In the genomic region with DNA sequence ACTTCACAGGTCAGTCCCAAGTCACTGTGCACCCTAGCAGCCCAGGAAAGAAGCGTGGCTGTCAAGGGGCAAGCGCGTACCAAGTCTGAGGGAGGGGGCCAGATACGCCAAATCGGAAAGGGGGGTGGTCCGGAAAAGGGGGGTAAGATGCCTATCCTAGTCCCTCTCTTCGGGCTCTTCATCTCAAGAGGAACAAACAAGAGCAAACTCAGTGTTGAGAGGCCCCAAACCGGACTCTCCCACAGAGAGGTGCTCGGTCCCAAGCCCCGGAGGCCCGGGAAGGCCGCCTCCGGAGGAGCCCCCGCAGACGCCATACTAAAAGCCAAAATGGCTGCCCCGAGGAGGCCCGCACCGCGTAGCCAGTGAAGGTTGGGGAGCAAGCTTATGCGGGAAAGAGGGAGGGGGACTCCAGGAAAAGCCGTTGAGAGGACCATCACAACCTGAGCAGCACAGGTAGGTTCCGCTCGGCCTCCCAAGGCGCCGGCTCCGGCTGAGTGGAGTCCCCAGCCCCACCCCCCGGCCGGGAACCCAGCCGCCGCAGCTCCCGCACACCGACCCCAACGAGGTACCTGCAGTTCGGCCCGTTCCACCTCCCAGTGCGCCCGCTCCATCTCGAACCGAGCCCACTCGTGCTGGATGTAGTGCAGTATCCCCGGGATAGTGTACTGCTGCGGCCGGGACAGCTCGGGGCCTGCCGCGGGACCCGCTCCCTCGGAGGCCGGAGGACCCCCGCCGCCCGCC, we compare ENCODE assay signal across 8 cellular contexts. TPM values are rescaled to one million over a fixed set of nuclear protein-coding genes. Genes with fewer than 3 reads are reported as not detected.
DNase-seq lines count a peak whose midpoint lies in the region; ATAC-seq and TF ChIP-seq lines count a peak whose summit lies in the region.

TSS of gene AP4S1 (plus strand) at position 315 of the 741 bp plus-strand sequence. CDS start 40,548 bp downstream, outside the sequence.

- DNase-seq in SIG-M5 treated with dmso at 0.1 percent for 504 hours (lab: John Stamatoyannopoulos, UW; ENCODE audit: unreplicated experiment) (peak; percentile 33), SIG-M5 (lab: John Stamatoyannopoulos, UW) (no peak), HT1080 (ENCODE audit: low read depth) (peak; percentile 35), cardiac septum (ENCODE audit: low spot score) (peak; percentile 87), pons (ENCODE audit: low spot score) (peak; percentile 51), ureter (ENCODE audit: low spot score) (peak; percentile 52)
- peak; percentile 52 for DNase-seq in activated naive CD8-positive, alpha-beta T cell treated with anti-CD3 and anti-CD28 coated beads for 36 hours

- peak within 1 kb of the TSS; percentile 98 for H3K27ac Mint-ChIP-seq in activated naive CD8-positive, alpha-beta T cell treated with anti-CD3 and anti-CD28 coated beads for 36 hours

- H3K36me3 Mint-ChIP-seq in activated naive CD8-positive, alpha-beta T cell treated with anti-CD3 and anti-CD28 coated beads for 36 hours = peaks cover 28% of the 10 kb centered on the region

- H3K27me3 Mint-ChIP-seq in activated naive CD8-positive, alpha-beta T cell treated with anti-CD3 and anti-CD28 coated beads for 36 hours = no peaks in the 10 kb centered on the region

- H3K4me1 Mint-ChIP-seq in activated naive CD8-positive, alpha-beta T cell treated with anti-CD3 and anti-CD28 coated beads for 36 hours = peaks cover 48% of the 10 kb centered on the region

- H3K4me3 Mint-ChIP-seq in activated naive CD8-positive, alpha-beta T cell treated with anti-CD3 and anti-CD28 coated beads for 36 hours = peak within 1 kb of the TSS; percentile 88

- ATAC-seq in SK-N-SH treated with all-trans-retinoic acid at 6 μM for 48 hours = peak; percentile 60

- H3K9me3 Mint-ChIP-seq in activated naive CD8-positive, alpha-beta T cell treated with anti-CD3 and anti-CD28 coated beads for 36 hours = no peaks in the 10 kb centered on the region

- intact Hi-C loops in cardiac septum (cut with DNase I) = loop anchor here (5.0 kb wide), 1 partner anchor 182 kb away; the partner anchor contains the start of gene HECTD1

TF ChIP-seq in SK-N-SH treated with all-trans-retinoic acid at 6 μM for 48 hours, 23 proteins besides CTCF, POLR2A, EP300 and RAD21:
- TF ChIP-seq PATZ1 (CRISPR knock-in tag; IDR thresholded peaks at IDR 0.05; ENCODE audit: borderline replicate concordance) = peak; percentile 87; the same call in 1 of the 2 replicates
- TF ChIP-seq ISL1 (CRISPR knock-in tag; IDR thresholded peaks at IDR 0.05) = no peak
TF ChIP-seq in SK-N-SH treated with all-trans-retinoic acid at 6 μM for 48 hours: peak in this region for 1.

RNA-seq across cellular contexts. Expression of gene AP4S1, which starts in this region (rescaled TPM):
- 7.2 and 8.0 TPM in 2 replicates for total RNA-seq in HT1080 (2014; rRNA removed; shearing (Covaris generic))
- 4.7 and 7.7 TPM in 2 replicates for polyA plus RNA-seq in HT1080 (2015; cell fraction: cytosol; rRNA removed)
- 4.2 and 9.6 TPM in 2 replicates for polyA plus RNA-seq in HT1080 (2015; cell fraction: nucleus; rRNA removed)
- total RNA-seq in activated naive CD8-positive, alpha-beta T cell treated with anti-CD3 and anti-CD28 coated beads for 36 hours = 1 to 10 TPM; 7.3 to 8.8 TPM
- total RNA-seq in cardiac septum = 8.7 TPM
- total RNA-seq in ureter = 14.8 TPM
